Comparison of ENCODE assay signal across 26 cellular contexts in genomic region chr7:73987298-73987697, GRCh38. TPM values are rescaled to one million over a fixed set of nuclear protein-coding genes. Genes with fewer than 3 reads are reported as not detected.
"Had no signal": no experiment of that assay in that cellular context is flagged by ENCODE, and none has a peak within 500 bp of the region (broad histone marks: within the 10 kb centered on the region; RNA-seq: fewer than 3 reads in every experiment).

No MANE protein-coding gene starts in this region.

- H3K4me3 Mint-ChIP-seq: activated CD4-positive, alpha-beta memory T cell treated with anti-CD3 and anti-CD28 coated beads, Interleukin-2, amount 10 ng/mL, durations not matched to agents 7 days and 5 days; activated CD4-positive, alpha-beta T cell treated with anti-CD3 and anti-CD28 coated beads for 36 hours; activated naive CD4-positive, alpha-beta T cell treated with anti-CD3 and anti-CD28 coated beads, Interleukin-2, amount 10 ng/mL, durations not matched to agents 7 days and 5 days; activated naive CD8-positive, alpha-beta T cell treated with anti-CD3 and anti-CD28 coated beads for 36 hours; activated T-helper 17 cell treated with anti-CD3 and anti-CD28 coated beads, Interleukin-2, amount 50 U/mL, for 72 hours had no signal

- H3K36me3 Mint-ChIP-seq: activated naive CD4-positive, alpha-beta T cell treated with anti-CD3 and anti-CD28 coated beads, Interleukin-2, amount 10 ng/mL, durations not matched to agents 7 days and 5 days; activated naive CD8-positive, alpha-beta T cell treated with anti-CD3 and anti-CD28 coated beads for 36 hours had no signal

- H3K27ac Mint-ChIP-seq: activated CD4-positive, alpha-beta memory T cell treated with anti-CD3 and anti-CD28 coated beads, Interleukin-2, amount 10 ng/mL, durations not matched to agents 7 days and 5 days; activated CD4-positive, alpha-beta T cell treated with anti-CD3 and anti-CD28 coated beads for 36 hours; activated naive CD4-positive, alpha-beta T cell treated with anti-CD3 and anti-CD28 coated beads, Interleukin-2, amount 10 ng/mL, durations not matched to agents 7 days and 5 days; activated naive CD8-positive, alpha-beta T cell treated with anti-CD3 and anti-CD28 coated beads for 36 hours; activated T-helper 17 cell treated with anti-CD3 and anti-CD28 coated beads, Interleukin-2, amount 50 U/mL, for 72 hours had no signal

- H3K27me3 Mint-ChIP-seq: activated CD4-positive, alpha-beta T cell treated with anti-CD3 and anti-CD28 coated beads for 36 hours; activated naive CD8-positive, alpha-beta T cell treated with anti-CD3 and anti-CD28 coated beads for 36 hours; activated T-helper 17 cell treated with anti-CD3 and anti-CD28 coated beads, Interleukin-2, amount 50 U/mL, for 72 hours had no signal

- H3K9me3 Mint-ChIP-seq: activated CD4-positive, alpha-beta memory T cell treated with anti-CD3 and anti-CD28 coated beads, Interleukin-2, amount 10 ng/mL, durations not matched to agents 7 days and 5 days; activated naive CD4-positive, alpha-beta T cell treated with anti-CD3 and anti-CD28 coated beads, Interleukin-2, amount 10 ng/mL, durations not matched to agents 7 days and 5 days; activated naive CD8-positive, alpha-beta T cell treated with anti-CD3 and anti-CD28 coated beads for 36 hours; activated T-helper 17 cell treated with anti-CD3 and anti-CD28 coated beads, Interleukin-2, amount 50 U/mL, for 72 hours had no signal

- H3K4me1 Mint-ChIP-seq: activated CD4-positive, alpha-beta memory T cell treated with anti-CD3 and anti-CD28 coated beads, Interleukin-2, amount 10 ng/mL, durations not matched to agents 7 days and 5 days; activated CD4-positive, alpha-beta T cell treated with anti-CD3 and anti-CD28 coated beads for 36 hours; activated naive CD4-positive, alpha-beta T cell treated with anti-CD3 and anti-CD28 coated beads, Interleukin-2, amount 10 ng/mL, durations not matched to agents 7 days and 5 days; activated naive CD8-positive, alpha-beta T cell treated with anti-CD3 and anti-CD28 coated beads for 36 hours; activated T-helper 17 cell treated with anti-CD3 and anti-CD28 coated beads, Interleukin-2, amount 50 U/mL, for 72 hours had no signal

- DNase-seq: activated CD4-positive, alpha-beta memory T cell treated with anti-CD3 and anti-CD28 coated beads, Interleukin-2, amount 10 ng/mL, durations not matched to agents 7 days and 5 days; activated CD4-positive, alpha-beta T cell treated with anti-CD3 and anti-CD28 coated beads for 36 hours; activated CD4-positive, alpha-beta T cell treated with anti-CD3 and anti-CD28 coated beads, Interleukin-2, amount 50 U/mL, for 1 hour; activated gamma-delta T cell treated with Interleukin-2 at 50 U/mL for 16 hours; activated naive CD4-positive, alpha-beta T cell treated with anti-CD3 and anti-CD28 coated beads, Interleukin-2, amount 10 ng/mL, durations not matched to agents 7 days and 5 days; activated naive CD8-positive, alpha-beta T cell treated with anti-CD3 and anti-CD28 coated beads for 36 hours; activated T-cell treated with anti-CD3 and anti-CD28 coated beads for 4 hours; activated T-cell treated with anti-CD3 and anti-CD28 coated beads, Interleukin-2, amount 50 U/mL, for 48 hours; caudate nucleus; MM.1S; NCI-H1105; NCI-H1436 treated with DMSO at 0.1 percent for 48 hours; NCI-H187; NCI-H2081; NCI-H510A treated with DMSO at 0.1 percent for 48 hours; NCI-H69; NK-92 treated with Interleukin-12 subunit alpha and Interleukin-12 subunit beta, amount 100 ng/mL, for 24 hours; OCI-M1; SHP77 treated with DMSO at 0.1 percent for 48 hours; T-helper 1 cell had no signal

- H3K27ac ChIP-seq: RWPE1, VCaP had no signal

- ATAC-seq: activated CD4-positive, alpha-beta T cell treated with anti-CD3 and anti-CD28 coated beads for 36 hours; activated T-helper 17 cell treated with anti-CD3 and anti-CD28 coated beads, Interleukin-2, amount 50 U/mL, for 72 hours; Panc1 had no signal

RNA-seq across cellular contexts. Expression of gene ELN, which starts 40.7 kb away (rescaled TPM):
- total RNA-seq: activated CD4-positive, alpha-beta memory T cell treated with anti-CD3 and anti-CD28 coated beads, Interleukin-2, amount 10 ng/mL, durations not matched to agents 7 days and 5 days; activated CD4-positive, alpha-beta T cell treated with anti-CD3 and anti-CD28 coated beads for 36 hours; activated naive CD8-positive, alpha-beta T cell treated with anti-CD3 and anti-CD28 coated beads for 36 hours; activated T-helper 17 cell treated with anti-CD3 and anti-CD28 coated beads, Interleukin-2, amount 50 U/mL, for 72 hours; SK-MEL-5; T-helper 2 cell treated with Interferon-gamma antibody and Interleukin-4, amounts not matched to agents 100 ng/mL and 5 ng/mL, for 36 hours had no signal
